In the genomic region with DNA sequence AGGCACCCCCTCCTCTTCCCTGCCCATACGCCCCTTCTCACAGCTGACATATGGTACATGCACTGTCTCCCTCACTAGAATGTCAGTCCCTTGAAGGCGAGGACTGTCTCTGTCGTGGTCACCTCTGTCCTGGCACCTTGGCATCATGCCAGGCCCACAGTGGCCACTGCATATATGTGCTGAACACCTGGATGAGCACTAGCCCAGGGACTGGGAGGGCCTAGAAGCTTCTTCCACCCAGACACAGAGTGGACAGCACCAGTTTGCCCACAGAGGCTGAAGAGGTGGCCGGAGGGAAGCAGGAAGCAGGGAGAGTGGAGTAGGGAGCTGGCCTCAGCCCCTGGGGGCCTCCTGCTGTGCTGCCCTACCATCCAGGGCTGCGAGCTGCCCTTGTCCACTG, we compare ENCODE assay signal across 13 cellular contexts. TPM values are rescaled to one million over a fixed set of nuclear protein-coding genes. Genes with fewer than 3 reads are reported as not detected.
DNase-seq lines count a peak whose midpoint lies in the region; TF ChIP-seq lines count a peak whose summit lies in the region.
"Had no signal": no experiment of that assay in that cellular context is flagged by ENCODE, and none has a peak within 500 bp of the region (broad histone marks: within the 10 kb centered on the region; RNA-seq: fewer than 3 reads in every experiment).

No MANE protein-coding gene starts in this region.

- H3K4me3 Mint-ChIP-seq in activated T-cell treated with anti-CD3 and anti-CD28 coated beads, Interleukin-2, amount 50 U/mL, for 24 hours, result no peak overlapping the region
- H3K4me3 Mint-ChIP-seq in chondrocyte (ENCODE audit: unreplicated experiment), result no peak overlapping the region
- H3K4me3 Mint-ChIP-seq in nephron progenitor cell, result no peak overlapping the region
- H3K4me3 Mint-ChIP-seq: CD8-positive, alpha-beta memory T cell had no signal

- peak overlapping the region; percentile 61 for H3K27ac Mint-ChIP-seq in activated T-cell treated with anti-CD3 and anti-CD28 coated beads, Interleukin-2, amount 50 U/mL, for 24 hours
- H3K27ac Mint-ChIP-seq in chondrocyte (ENCODE audit: unreplicated experiment), result no peak overlapping the region
- H3K27ac Mint-ChIP-seq in nephron progenitor cell, result peak overlapping the region; percentile 32

- in situ Hi-C loops in GM13976 (cut with MboI; ENCODE audit: low sequenced_read_pairs, unreplicated experiment), result no loop called here

- DNase-seq in activated T-cell treated with anti-CD3 and anti-CD28 coated beads, Interleukin-2, amount 50 U/mL, for 24 hours, result no peak
- DNase-seq in activated T-cell treated with anti-CD3 and anti-CD28 coated beads, Interleukin-2, amount 50 U/mL, for 1 hour, result no peak
- DNase-seq in chondrocyte (ENCODE audit: low spot score) (peak; percentile 77), nephron progenitor cell (no peak), DMS53 treated with DMSO at 0.1 percent for 48 hours (lab: John Stamatoyannopoulos, UW; ENCODE audit: unreplicated experiment) (no peak), GM13976 (ENCODE audit: low spot score) (no peak), DMS53 (lab: John Stamatoyannopoulos, UW) (no peak), AML-193 (lab: John Stamatoyannopoulos, UW) (no peak)
- DNase-seq: Caco-2; CD8-positive, alpha-beta memory T cell; GOT3; KBM-7 had no signal

- peaks cover 36% of the 10 kb centered on the region for H3K36me3 Mint-ChIP-seq in activated T-cell treated with anti-CD3 and anti-CD28 coated beads, Interleukin-2, amount 50 U/mL, for 24 hours (ENCODE audit: low read depth)
- H3K36me3 Mint-ChIP-seq in chondrocyte (ENCODE audit: low read depth) (peaks cover 15% of the 10 kb centered on the region), nephron progenitor cell (ENCODE audit: low read depth) (peaks cover 19% of the 10 kb centered on the region)

- no peaks in the 10 kb centered on the region for H3K27me3 Mint-ChIP-seq in activated T-cell treated with anti-CD3 and anti-CD28 coated beads, Interleukin-2, amount 50 U/mL, for 24 hours
- H3K27me3 Mint-ChIP-seq in chondrocyte (ENCODE audit: low read depth), result no peaks in the 10 kb centered on the region
- H3K27me3 Mint-ChIP-seq in nephron progenitor cell (ENCODE audit: low read depth, poor library complexity), result no peaks in the 10 kb centered on the region
- H3K27me3 Mint-ChIP-seq: CD8-positive, alpha-beta memory T cell had no signal

- peaks cover 30% of the 10 kb centered on the region for H3K4me1 Mint-ChIP-seq in activated T-cell treated with anti-CD3 and anti-CD28 coated beads, Interleukin-2, amount 50 U/mL, for 24 hours (ENCODE audit: low read depth)
- H3K4me1 Mint-ChIP-seq in chondrocyte (ENCODE audit: low read depth) (peaks cover 6% of the 10 kb centered on the region), nephron progenitor cell (peaks cover 59% of the 10 kb centered on the region)

- no peaks in the 10 kb centered on the region for H3K9me3 Mint-ChIP-seq in activated T-cell treated with anti-CD3 and anti-CD28 coated beads, Interleukin-2, amount 50 U/mL, for 24 hours
- H3K9me3 Mint-ChIP-seq in chondrocyte (ENCODE audit: low read depth), result no peaks in the 10 kb centered on the region
- no peaks in the 10 kb centered on the region for H3K9me3 Mint-ChIP-seq in nephron progenitor cell
- H3K9me3 Mint-ChIP-seq: CD8-positive, alpha-beta memory T cell had no signal

- TF ChIP-seq CTCF in chondrocyte (IDR thresholded peaks at IDR 0.05) (no peak), nephron progenitor cell (IDR thresholded peaks at IDR 0.05) (no peak), GM13976 (IDR thresholded peaks at IDR 0.05; ENCODE audit: borderline replicate concordance, control extremely low read depth, extremely low read depth, insufficient read depth, missing control alignments) (no peak)

RNA-seq across cellular contexts. Expression of a gene that starts 28.6 kb away (rescaled TPM):
- 15.3 to 20.5 TPM (median 19.6 TPM) in 3 replicates for total RNA-seq in chondrocyte

RNA-seq across cellular contexts. Expression of a gene that starts 30.4 kb away (rescaled TPM):
- not detected in 3 replicates for total RNA-seq in chondrocyte
- total RNA-seq: Caco-2, Daoy had no signal
